Comparison of ENCODE assay signal across 8 cellular contexts in genomic region chr12:124914392-124915248, GRCh38. TPM values are rescaled to one million over a fixed set of nuclear protein-coding genes. Genes with fewer than 3 reads are reported as not detected.
DNase-seq lines count a peak whose midpoint lies in the region; ATAC-seq and TF ChIP-seq lines count a peak whose summit lies in the region.

Gene UBC (minus strand): TSS chr12:124914650. CDS start chr12:124913771, 879 bp downstream.

- H3K79me2 ChIP-seq in KMS-11 (ENCODE audit: insufficient read depth, low read depth) (peaks cover 32% of the 10 kb centered on the region), fibroblast of lung (ENCODE audit: control insufficient read depth, insufficient read depth, low read length) (peaks cover 42% of the 10 kb centered on the region)

- H2AFZ ChIP-seq in KMS-11 (ENCODE audit: low read depth) (peak within 1 kb of the TSS; percentile 77), fibroblast of lung (ENCODE audit: low read length) (peak within 1 kb of the TSS; percentile 96)

- ATAC-seq in GM21367 (IDR thresholded peaks at IDR 0.05; ENCODE audit: unreplicated experiment): peak; percentile 14

- peak within 1 kb of the TSS; percentile 100 for H3K4me3 Mint-ChIP-seq in nephron progenitor cell

- H3K4me1 ChIP-seq in KMS-11 (ENCODE audit: low read depth, poor library complexity, severe bottlenecking): peaks cover 37% of the 10 kb centered on the region
- peaks cover 18% of the 10 kb centered on the region for H3K4me1 ChIP-seq in fibroblast of lung (ENCODE audit: control insufficient read depth, extremely low read depth, insufficient read depth, low read length)
- H3K4me1 ChIP-seq in stomach smooth muscle (ENCODE audit: control insufficient read depth, insufficient read depth, low read length): peaks cover 65% of the 10 kb centered on the region

- peak within 1 kb of the TSS; percentile 99 for H3K9ac ChIP-seq in KMS-11
- H3K9ac ChIP-seq in fibroblast of lung (ENCODE audit: insufficient read depth, low read length): peak within 1 kb of the TSS; percentile 100
- H3K9ac ChIP-seq in stomach smooth muscle (ENCODE audit: low read length in 2 of 2): peak within 1 kb of the TSS; percentile 97 to 100

- DNase-seq in AG09319 (ENCODE audit: extremely low read depth, low read depth) (peak; percentile 92), activated T-cell treated with anti-CD3 and anti-CD28 coated beads for 4 hours (peak; percentile 85), fibroblast of lung (ENCODE audit: low read depth in 2 of 2) (peak; percentile 93 to 97), nephron progenitor cell (peak; percentile 88), NCI-H446 (lab: John Stamatoyannopoulos, UW) (no peak)

- H3K4me3 ChIP-seq in KMS-11 (IDR thresholded peaks at IDR 0.05; ENCODE audit: insufficient read depth, low read depth, low read length) (no peak within 1 kb of the TSS), fibroblast of lung (replicated peaks in 1 of 4; ENCODE audit: control extremely low read depth in 1 of 4, insufficient read depth in 1 of 4, low read depth in 3 of 4, low read length in 4 of 4) (peak within 1 kb of the TSS; percentile 90 to 97 (median 94)), stomach smooth muscle (ENCODE audit: low read length in 2 of 2) (peak within 1 kb of the TSS; percentile 93 to 100)

- peaks cover 92% of the 10 kb centered on the region for H3K4me1 Mint-ChIP-seq in nephron progenitor cell

- H3K27me3 ChIP-seq in KMS-11 (ENCODE audit: insufficient read depth, low read depth) (no peaks in the 10 kb centered on the region), fibroblast of lung (ENCODE audit: control insufficient read depth, insufficient read depth, low read length) (no peaks in the 10 kb centered on the region), stomach smooth muscle (ENCODE audit: control insufficient read depth in 1 of 2, insufficient read depth in 2 of 2, low read length in 2 of 2) (no peaks in the 10 kb centered on the region)

- H3K36me3 Mint-ChIP-seq in nephron progenitor cell (ENCODE audit: low read depth): peaks cover 41% of the 10 kb centered on the region

- peaks cover 19% of the 10 kb centered on the region for H3K27me3 Mint-ChIP-seq in nephron progenitor cell (ENCODE audit: low read depth, poor library complexity)

- H4K20me1 ChIP-seq in KMS-11 (ENCODE audit: insufficient read depth): peaks cover 21% of the 10 kb centered on the region
- H4K20me1 ChIP-seq in fibroblast of lung (ENCODE audit: control insufficient read depth, extremely low read depth, insufficient read depth, low read length): peaks cover 6% of the 10 kb centered on the region

- H3K27ac Mint-ChIP-seq in nephron progenitor cell: peak within 1 kb of the TSS; percentile 100

- TF ChIP-seq CTCF in AG09319 (IDR thresholded peaks at IDR 0.05; ENCODE audit: low read depth, low read length) (no peak), KMS-11 (conservative IDR thresholded peaks at IDR 0.05; ENCODE audit: low read depth, low read length) (no peak), fibroblast of lung (conservative IDR thresholded peaks at IDR 0.05 in 1 of 2, IDR thresholded peaks at IDR 0.05 in 1 of 2; ENCODE audit: low read depth in 1 of 2, low read length in 2 of 2) (no peak), nephron progenitor cell (IDR thresholded peaks at IDR 0.05) (no peak)

- no peaks in the 10 kb centered on the region for H3K36me3 ChIP-seq in KMS-11 (ENCODE audit: insufficient read depth)
- H3K36me3 ChIP-seq in fibroblast of lung (ENCODE audit: control insufficient read depth, insufficient read depth, low read length): peaks cover 11% of the 10 kb centered on the region
- peaks cover 15 to 16% of the 10 kb centered on the region in 2 donors for H3K36me3 ChIP-seq in stomach smooth muscle (ENCODE audit: control insufficient read depth in 2 of 2, insufficient read depth in 2 of 2, low read length in 2 of 2)

- peaks cover 20% of the 10 kb centered on the region for H3K9me3 Mint-ChIP-seq in nephron progenitor cell

- H3K9me3 ChIP-seq in fibroblast of lung (ENCODE audit: control insufficient read depth, insufficient read depth, low read depth, low read length) (no peaks in the 10 kb centered on the region), stomach smooth muscle (ENCODE audit: control insufficient read depth in 2 of 2, low read length in 2 of 2) (no peaks in the 10 kb centered on the region)

- H3K27ac ChIP-seq in KMS-11 (peak within 1 kb of the TSS; percentile 97), fibroblast of lung (ENCODE audit: insufficient read depth, low read length) (peak within 1 kb of the TSS; percentile 100), stomach smooth muscle (ENCODE audit: low read length) (peak within 1 kb of the TSS; percentile 100)

- H3K4me2 ChIP-seq in KMS-11 (peak within 1 kb of the TSS; percentile 92), fibroblast of lung (ENCODE audit: extremely low read depth, insufficient read depth, low read length) (peak within 1 kb of the TSS; percentile 93)

RNA-seq across cellular contexts. Expression of gene UBC, which starts in this region (rescaled TPM):
- total RNA-seq in fibroblast of lung: 1,743 and 2,362 TPM in 2 replicates
- polyA plus RNA-seq in fibroblast of lung: 2,019 and 3,087 TPM in 2 replicates
- polyA plus RNA-seq in fibroblast of lung (2012): 1,272 and 1,540 TPM in 2 replicates
- 2,337 and 2,675 TPM in 2 replicates for polyA minus RNA-seq in fibroblast of lung (ENCODE audit: low replicate concordance)

Comparison
In these comparisons a context has a peak if more than half of its experiments do, and no peak if none do; other contexts are left out.
1. DNase-seq: peak in AG09319 (single experiment), activated T-cell treated with anti-CD3 and anti-CD28 coated beads for 4 hours (single experiment), fibroblast of lung (2 of 2) and nephron progenitor cell (single experiment); none in NCI-H446 (0 of 2).
2. Peak in every context shown above with its lines, with median percentiles within 50 percentile points of each other: H3K27ac ChIP-seq and H3K9ac ChIP-seq.